1 cellular context compared by ENCODE assay signal in the genomic region with DNA sequence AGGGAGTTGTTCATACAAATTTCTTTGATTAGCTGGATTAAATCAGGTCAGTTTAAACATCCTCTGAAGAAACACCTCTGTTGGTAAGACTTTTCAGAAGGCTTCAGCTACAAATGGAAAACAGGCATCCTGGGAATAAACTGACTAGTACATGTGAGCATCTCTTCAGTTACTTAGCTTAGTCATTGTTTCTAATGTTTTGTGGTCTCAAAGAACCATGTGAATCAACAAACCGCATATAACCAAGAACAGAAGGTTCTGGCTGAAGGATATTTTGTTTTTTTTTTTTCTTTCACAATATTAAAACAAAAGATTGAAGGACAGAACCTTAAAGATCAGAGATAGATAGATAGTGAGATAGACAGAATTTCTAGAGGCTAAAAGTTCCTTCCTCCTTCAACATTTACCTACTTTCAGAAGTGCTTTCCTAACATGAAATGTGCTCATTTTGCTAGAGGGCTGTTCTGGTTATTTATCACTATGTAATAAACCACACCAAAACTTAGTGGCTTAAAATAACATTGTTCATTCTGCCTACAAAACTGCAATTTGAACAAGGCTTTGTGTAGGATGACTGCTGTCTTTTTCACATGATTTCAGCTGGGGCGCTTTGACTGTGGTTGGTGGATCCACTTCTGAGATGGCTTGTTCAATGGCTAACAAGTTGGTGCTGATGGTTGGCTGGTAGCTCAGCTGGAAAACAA.
TF ChIP-seq lines count a peak whose summit lies in the region.

No MANE protein-coding gene starts in this region.

TF ChIP-seq in GM12878, 131 proteins besides CTCF, POLR2A, EP300 and RAD21 (continued from another document):
- TF ChIP-seq, protein P1, sequence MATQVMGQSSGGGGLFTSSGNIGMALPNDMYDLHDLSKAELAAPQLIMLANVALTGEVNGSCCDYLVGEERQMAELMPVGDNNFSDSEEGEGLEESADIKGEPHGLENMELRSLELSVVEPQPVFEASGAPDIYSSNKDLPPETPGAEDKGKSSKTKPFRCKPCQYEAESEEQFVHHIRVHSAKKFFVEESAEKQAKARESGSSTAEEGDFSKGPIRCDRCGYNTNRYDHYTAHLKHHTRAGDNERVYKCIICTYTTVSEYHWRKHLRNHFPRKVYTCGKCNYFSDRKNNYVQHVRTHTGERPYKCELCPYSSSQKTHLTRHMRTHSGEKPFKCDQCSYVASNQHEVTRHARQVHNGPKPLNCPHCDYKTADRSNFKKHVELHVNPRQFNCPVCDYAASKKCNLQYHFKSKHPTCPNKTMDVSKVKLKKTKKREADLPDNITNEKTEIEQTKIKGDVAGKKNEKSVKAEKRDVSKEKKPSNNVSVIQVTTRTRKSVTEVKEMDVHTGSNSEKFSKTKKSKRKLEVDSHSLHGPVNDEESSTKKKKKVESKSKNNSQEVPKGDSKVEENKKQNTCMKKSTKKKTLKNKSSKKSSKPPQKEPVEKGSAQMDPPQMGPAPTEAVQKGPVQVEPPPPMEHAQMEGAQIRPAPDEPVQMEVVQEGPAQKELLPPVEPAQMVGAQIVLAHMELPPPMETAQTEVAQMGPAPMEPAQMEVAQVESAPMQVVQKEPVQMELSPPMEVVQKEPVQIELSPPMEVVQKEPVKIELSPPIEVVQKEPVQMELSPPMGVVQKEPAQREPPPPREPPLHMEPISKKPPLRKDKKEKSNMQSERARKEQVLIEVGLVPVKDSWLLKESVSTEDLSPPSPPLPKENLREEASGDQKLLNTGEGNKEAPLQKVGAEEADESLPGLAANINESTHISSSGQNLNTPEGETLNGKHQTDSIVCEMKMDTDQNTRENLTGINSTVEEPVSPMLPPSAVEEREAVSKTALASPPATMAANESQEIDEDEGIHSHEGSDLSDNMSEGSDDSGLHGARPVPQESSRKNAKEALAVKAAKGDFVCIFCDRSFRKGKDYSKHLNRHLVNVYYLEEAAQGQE (IDR thresholded peaks at IDR 0.05; ENCODE audit: low read depth, low read length), result no peak
- TF ChIP-seq IKZF2 (IDR thresholded peaks at IDR 0.05) (no peak), CHD1 (IDR thresholded peaks at IDR 0.05; ENCODE audit: low read depth, low read length) (no peak)
TF ChIP-seq in GM12878: peak in this region for 0.
